Comparison of ENCODE assay signal across 26 cellular contexts in the genomic region with DNA sequence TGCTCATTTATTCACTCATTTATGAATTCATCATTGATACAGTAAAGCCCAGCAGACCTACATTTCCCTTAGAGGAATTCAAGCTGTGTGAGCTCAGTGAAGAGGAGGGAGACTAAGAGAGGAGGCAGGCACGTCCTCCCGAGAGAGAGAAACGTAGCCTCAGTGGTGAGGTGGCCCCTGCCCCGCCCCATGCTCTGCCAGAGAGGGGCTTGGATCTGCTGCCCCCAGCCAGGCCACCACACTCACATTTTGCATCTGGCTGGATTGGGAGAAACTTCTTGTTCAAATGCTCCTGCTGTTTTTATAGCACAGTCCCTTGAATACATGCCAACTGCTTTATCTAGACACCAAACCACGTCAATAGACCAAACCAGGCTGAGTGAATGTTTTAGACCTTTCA.
"Had no signal": no experiment of that assay in that cellular context is flagged by ENCODE, and none has a peak within 500 bp of the region (broad histone marks: within the 10 kb centered on the region; RNA-seq: fewer than 3 reads in every experiment).

No MANE protein-coding gene starts in this region.

- DNase-seq: heart left ventricle; hypothalamus; immature natural killer cell; left colon; left lung; lower lobe of right lung; mammary epithelial cell; mesenchymal stem cell; naive B cell; natural killer cell; nephron progenitor cell; occipital lobe; sigmoid colon; small intestine; spleen; stimulated activated CD4-positive, alpha-beta T cell treated with anti-CD3 and anti-CD28 coated beads, Interleukin-4, amount 100 ng/mL, for 24 hours; stimulated activated naive CD4-positive, alpha-beta T cell; trophoblast cell; upper lobe of right lung had no signal

- H3K4me1 ChIP-seq: left lung, lower lobe of right lung, neural progenitor cell, parathyroid adenoma, right atrium auricular region, sigmoid colon, suprapubic skin, tibial artery, upper lobe of right lung had no signal

- H3K36me3 ChIP-seq: heart left ventricle, left lung, lower lobe of right lung, neural progenitor cell, neutrophil, right atrium auricular region, sigmoid colon, spleen, suprapubic skin, thoracic aorta, tibial artery, upper lobe of right lung had no signal

- H3K9ac ChIP-seq: neural progenitor cell, parathyroid adenoma had no signal

- H3K27ac ChIP-seq: heart left ventricle, left lung, lower lobe of right lung, neural progenitor cell, neutrophil, parathyroid adenoma, right atrium auricular region, sigmoid colon, spleen, suprapubic skin, thoracic aorta, tibial artery, upper lobe of right lung had no signal

- H3K9me3 ChIP-seq: heart left ventricle, left lung, lower lobe of right lung, neutrophil, right atrium auricular region, sigmoid colon, spleen, suprapubic skin, thoracic aorta, tibial artery, upper lobe of right lung had no signal

- H3K4me2 ChIP-seq: neural progenitor cell had no signal

- H3K4me3 ChIP-seq: heart left ventricle, left lung, lower lobe of right lung, neural progenitor cell, right atrium auricular region, sigmoid colon, spleen, suprapubic skin, thoracic aorta, tibial artery, upper lobe of right lung had no signal
